ENCODE assay signal across 2 cellular contexts in the genomic region with DNA sequence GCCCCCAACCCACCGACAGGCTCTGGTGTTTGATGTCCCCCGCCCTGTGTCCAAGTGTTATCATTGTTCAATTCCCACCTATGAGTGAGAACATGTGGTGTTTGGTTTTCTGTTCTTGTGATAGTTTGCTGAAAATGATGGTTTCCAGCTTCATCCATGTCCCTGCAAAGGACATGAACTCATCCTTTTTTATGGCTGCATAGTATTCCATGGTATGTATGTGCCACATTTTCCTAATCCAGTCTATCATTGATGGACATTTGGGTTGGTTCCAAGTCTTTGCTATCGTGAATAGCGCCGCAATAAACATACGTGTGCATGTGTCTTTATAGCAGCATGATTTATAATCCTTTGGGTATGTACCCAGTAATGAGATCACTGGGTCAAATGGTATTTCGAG. TPM values are rescaled to one million over a fixed set of nuclear protein-coding genes. Genes with fewer than 3 reads are reported as not detected.
DNase-seq lines count a peak whose midpoint lies in the region; ATAC-seq, FAIRE-seq and TF ChIP-seq lines count a peak whose summit lies in the region.
"Not testable (repeated sequence)": the region's sequence is repeated elsewhere in the genome, so short reads cannot be mapped to it uniquely, and the experiment has no call there.

No MANE protein-coding gene starts in this region.

- in situ Hi-C loops in K562 (cut with MboI) = not testable (repeated sequence)

- H3K4me3 ChIP-seq in HEK293 (ENCODE audit: low read depth, low read length); K562: not testable (repeated sequence)

- H2AFZ ChIP-seq in K562 (ENCODE audit: low read depth, low read length) = not testable (repeated sequence)

- intact Hi-C loops in K562 (cut with micrococcal nuclease) = not testable (repeated sequence)

- under 1% methylated on average over 7 of the region's 7 CpGs for WGBS in K562 (ENCODE audit: insufficient coverage, low coverage, missing lambda C conversion rate)

- H3K27me3 ChIP-seq in K562 (ENCODE audit: control insufficient read depth in 2 of 2, insufficient read depth in 2 of 2, low read length in 2 of 2) = not testable (repeated sequence)

- CTCF ChIA-PET in HEK293 (lab: Yijun Ruan, JAX); K562 (lab: Yijun Ruan, JAX; ENCODE audit: low intra/inter-chr PET ratio): not testable (repeated sequence)

- not testable (repeated sequence) for TF ChIP-seq EP300 in K562 (IDR thresholded peaks at IDR 0.05; ENCODE audit: low read length)

- H3K36me3 ChIP-seq in HEK293 (ENCODE audit: control insufficient read depth in 2 of 2, insufficient read depth in 1 of 2, low read length in 2 of 2); K562 (ENCODE audit: control insufficient read depth, insufficient read depth, low read length): not testable (repeated sequence)

- TF ChIP-seq RAD21 in K562 (CRISPR knock-in tag; conservative IDR thresholded peaks at IDR 0.05 in 1 of 2, IDR thresholded peaks at IDR 0.05 in 1 of 2) = not testable (repeated sequence)

- not testable (repeated sequence) for TF ChIP-seq POLR2A in K562 (conservative IDR thresholded peaks at IDR 0.05)

- not testable (repeated sequence) for H3K27ac ChIP-seq in HEK293 (ENCODE audit: extremely low read depth, low read depth, low read length); K562 (ENCODE audit: extremely low read depth, low read depth, low read length)

- not testable (repeated sequence) for H3K4me1 ChIP-seq in HEK293 (ENCODE audit: control insufficient read depth, insufficient read depth, low read length); K562 (replicated peaks in 1 of 2; ENCODE audit: control insufficient read depth in 2 of 2, insufficient read depth in 2 of 2, low read length in 2 of 2)

- not testable (repeated sequence) for TF ChIP-seq CTCF in HEK293 (tag by site-specific recombination; IDR thresholded peaks at IDR 0.05); K562 (IDR thresholded peaks at IDR 0.05 in 2 of 3, conservative IDR thresholded peaks at IDR 0.05 in 1 of 3; ENCODE audit: insufficient read depth in 2 of 3, low read depth in 1 of 3, low read length in 3 of 3)

- not testable (repeated sequence) for DNase-seq in K562 (ENCODE audit: extremely low read depth in 1 of 4, low spot score in 3 of 4)

- ATAC-seq in K562 = not testable (repeated sequence)

- not testable (repeated sequence) for H3K79me2 ChIP-seq in K562 (ENCODE audit: control insufficient read depth, insufficient read depth, low read length)

- POLR2A ChIA-PET in HEK293 (lab: Yijun Ruan, JAX); K562 (lab: Yijun Ruan, JAX): not testable (repeated sequence)

- H3K9me3 ChIP-seq in HEK293 (ENCODE audit: control insufficient read depth, insufficient read depth, low read depth, low read length); K562 (replicated peaks; ENCODE audit: control insufficient read depth, insufficient read depth, low read depth, low read length): not testable (repeated sequence)

- not testable (repeated sequence) for H3K9me1 ChIP-seq in K562 (ENCODE audit: control insufficient read depth, insufficient read depth, low read length)

- not testable (repeated sequence) for H3K4me2 ChIP-seq in K562 (ENCODE audit: insufficient read depth, low read length)

- H3K9ac ChIP-seq in K562 (ENCODE audit: insufficient read depth in 1 of 2, low read depth in 2 of 2, low read length in 2 of 2) = not testable (repeated sequence)

- BruUV-seq in K562 (replicated peaks; lab: Mats Ljungman, UMichigan) = not testable (repeated sequence)

- FAIRE-seq in K562 (lab: Jason Lieb, UNC) = not testable (repeated sequence)

- H4K20me1 ChIP-seq in K562 (replicated peaks; ENCODE audit: control insufficient read depth, insufficient read depth, low read length) = not testable (repeated sequence)

TF ChIP-seq in HEK293, 187 proteins besides CTCF, POLR2A, EP300 and RAD21:
- peak; percentile 66 for TF ChIP-seq ZNF146 (tag by site-specific recombination; IDR thresholded peaks at IDR 0.05)

TF ChIP-seq in K562, 482 proteins besides CTCF, POLR2A, EP300 and RAD21:
- peak; percentile 67 for TF ChIP-seq ZNF146 (CRISPR knock-in tag; IDR thresholded peaks at IDR 0.05; ENCODE audit: unreplicated experiment)

RNA-seq across cellular contexts. Expression of a gene that starts 42.8 kb away (rescaled TPM):
- total RNA-seq in K562 (2011; cell fraction: chromatin; rRNA removed; ENCODE audit: low replicate concordance) = 40.1 and 136 TPM in 2 replicates
- 25.3 and 32.8 TPM in 2 replicates for total RNA-seq in K562 (2011; cell fraction: nucleolus; rRNA removed)
- 54.3 and 78.7 TPM in 2 replicates for total RNA-seq in K562 (2011; cell fraction: nucleoplasm; rRNA removed)
- total RNA-seq in K562 (2014; rRNA removed) (9.1 and 12.0 TPM in 2 replicates), K562 (2014; rRNA removed; fragmentation: Illumina TruSeq; extraction: Trizol) (29.0 and 38.0 TPM in 2 replicates), K562 (2015; rRNA removed; fragmentation: Illumina TruSeq; extraction: Trizol) (21.7 and 25.8 TPM in 2 replicates), K562 (2021) (25.7 and 27.5 TPM in 2 replicates)
- polyA plus RNA-seq in K562 (2011; rRNA removed) (20.4 and 24.8 TPM in 2 replicates), K562 (2014; fragmentation: Illumina TruSeq; extraction: Trizol) (21.2 and 26.3 TPM in 2 replicates), K562 (2014; fragmentation: Nextera tagmentation; extraction: Ambion mirVana) (1 to 10 TPM; 4.2 to 8.2 TPM), K562 (2014; rRNA removed) (13.4 and 15.0 TPM in 2 replicates)
- polyA plus RNA-seq in K562 (2011; cell fraction: cytosol; rRNA removed) = 8.4 and 12.1 TPM in 2 replicates
- 37.6 and 42.9 TPM in 2 replicates for polyA plus RNA-seq in K562 (2011; cell fraction: nucleus; rRNA removed)
- polyA plus RNA-seq in K562 (2012) = 9.9 and 13.5 TPM in 2 replicates
- polyA minus RNA-seq in K562 (2011; rRNA and poly(A)+ RNA removed) = 44.4 and 50.5 TPM in 2 replicates
- polyA minus RNA-seq in K562 (2011; cell fraction: cytosol; rRNA and poly(A)+ RNA removed) = 16.4 and 17.5 TPM in 2 replicates
- 40.0 and 66.3 TPM in 2 replicates for polyA minus RNA-seq in K562 (2011; cell fraction: nucleus; rRNA and poly(A)+ RNA removed)
